In genomic region chr5:10528056-10528816, GRCh38 we compare ENCODE assay signal across 9 cellular contexts. TPM values are rescaled to one million over a fixed set of nuclear protein-coding genes. Genes with fewer than 3 reads are reported as not detected.
DNase-seq lines count a peak whose midpoint lies in the region; ATAC-seq and TF ChIP-seq lines count a peak whose summit lies in the region.
"Had no signal": no experiment of that assay in that cellular context is flagged by ENCODE, and none has a peak within 500 bp of the region (broad histone marks: within the 10 kb centered on the region; RNA-seq: fewer than 3 reads in every experiment).

No MANE protein-coding gene starts in this region.

- peak; percentile 29; the same call in 1 of the 2 replicates for TF ChIP-seq CTCF in A673 (conservative IDR thresholded peaks at IDR 0.05; ENCODE audit: low read depth, low read length)
- 0 out of 2 replicates have a peak, but pooled peaks have one; percentile 4 for TF ChIP-seq CTCF in GM12875 (IDR thresholded peaks at IDR 0.05; ENCODE audit: borderline replicate concordance, insufficient read depth, low read depth, low read length)
- peak; percentile 20 for TF ChIP-seq CTCF in epithelial cell of esophagus (IDR thresholded peaks at IDR 0.05; ENCODE audit: insufficient read depth, low read depth, low read length, missing control alignments)

- intact Hi-C loops in A673 (cut with micrococcal nuclease; ENCODE audit: unreplicated experiment): no loop called here

- H3K4me3 ChIP-seq in A673 (ENCODE audit: low read depth, low read length, poor library complexity, severe bottlenecking) (no peak overlapping the region), GM12875 (ENCODE audit: low read depth, low read length) (no peak overlapping the region), epithelial cell of esophagus (ENCODE audit: low read length) (no peak overlapping the region)
- no peak overlapping the region for H3K4me3 ChIP-seq in effector memory CD4-positive, alpha-beta T cell (ENCODE audit: insufficient read depth, low read depth, low read length, poor library complexity, severe bottlenecking)

- no peaks in the 10 kb centered on the region for H3K27me3 ChIP-seq in A673 (replicated peaks; ENCODE audit: insufficient read depth, low read depth, low read length, poor library complexity)
- H3K27me3 ChIP-seq in effector memory CD4-positive, alpha-beta T cell (replicated peaks; ENCODE audit: control insufficient read depth, insufficient read depth, low read length, poor library complexity, severe bottlenecking): no peaks in the 10 kb centered on the region

- no TSS peak for BruUV-seq in A673 (replicated peaks; lab: Mats Ljungman, UMichigan)

- CTCF ChIA-PET in A673 (lab: Charles Lee): interaction anchor here (0.6 kb wide), 1 partner anchor 329 kb away, joined by 3 read pairs; no protein-coding TSS in a partner anchor

- no peak for DNase-seq in A673 (ENCODE audit: low spot score)
- peak; percentile 78 for DNase-seq in NCI-H82 (lab: John Stamatoyannopoulos, UW)
- DNase-seq in epithelial cell of esophagus (ENCODE audit: low read depth): peak; percentile 89
- DNase-seq in effector memory CD4-positive, alpha-beta T cell: no peak
- no peak for DNase-seq in medulla oblongata (ENCODE audit: extremely low spot score)
- DNase-seq: CD8-positive, alpha-beta T cell had no signal

- POLR2A ChIA-PET in A673 (lab: Charles Lee; ENCODE audit: low non-redundant PET): no interaction called here

- no peaks in the 10 kb centered on the region for H3K36me3 ChIP-seq in A673 (ENCODE audit: insufficient read depth, low read length, poor library complexity, severe bottlenecking)
- no peaks in the 10 kb centered on the region for H3K36me3 ChIP-seq in effector memory CD4-positive, alpha-beta T cell (ENCODE audit: control insufficient read depth, insufficient read depth, low read length)

- H3K27ac ChIP-seq in A673 (ENCODE audit: low read depth, low read length, poor library complexity, severe bottlenecking): no peak overlapping the region
- H3K27ac ChIP-seq in effector memory CD4-positive, alpha-beta T cell (ENCODE audit: insufficient read depth, low read length, poor library complexity, severe bottlenecking): no peak overlapping the region

- peaks cover under 1% of the 10 kb centered on the region for H3K4me1 ChIP-seq in A673 (ENCODE audit: insufficient read depth, low read length, poor library complexity, severe bottlenecking)
- H3K4me1 ChIP-seq in effector memory CD4-positive, alpha-beta T cell (ENCODE audit: control insufficient read depth, insufficient read depth, low read length, poor library complexity, severe bottlenecking): peaks cover 3% of the 10 kb centered on the region

- ATAC-seq in GM18867 (IDR thresholded peaks at IDR 0.05; ENCODE audit: unreplicated experiment): no peak
- ATAC-seq in GM21528 (IDR thresholded peaks at IDR 0.05; ENCODE audit: low FRiP score, unreplicated experiment): no peak
- ATAC-seq: CD8-positive, alpha-beta T cell had no signal

- H3K9me3 ChIP-seq in A673 (ENCODE audit: low read depth, low read length, poor library complexity, severe bottlenecking): no peaks in the 10 kb centered on the region
- H3K9me3 ChIP-seq in effector memory CD4-positive, alpha-beta T cell (ENCODE audit: control insufficient read depth, low read length): no peaks in the 10 kb centered on the region

RNA-seq across cellular contexts. Expression of gene ANKRD33B, which starts 35.6 kb away (rescaled TPM):
- total RNA-seq in A673 (2021): 0.75 and 1.1 TPM in 2 replicates

Comparison
In these comparisons a context has a peak if more than half of its experiments do, and no peak if none do; other contexts are left out.
1. DNase-seq: peak in NCI-H82 (single experiment) and epithelial cell of esophagus (single experiment); none in A673 (single experiment), effector memory CD4-positive, alpha-beta T cell (0 of 3) and medulla oblongata (single experiment).
2. Peak in every context shown above with its lines, with median percentiles within 50 percentile points of each other: CTCF ChIP-seq.